ENCODE assay signal across 10 cellular contexts in the genomic region with DNA sequence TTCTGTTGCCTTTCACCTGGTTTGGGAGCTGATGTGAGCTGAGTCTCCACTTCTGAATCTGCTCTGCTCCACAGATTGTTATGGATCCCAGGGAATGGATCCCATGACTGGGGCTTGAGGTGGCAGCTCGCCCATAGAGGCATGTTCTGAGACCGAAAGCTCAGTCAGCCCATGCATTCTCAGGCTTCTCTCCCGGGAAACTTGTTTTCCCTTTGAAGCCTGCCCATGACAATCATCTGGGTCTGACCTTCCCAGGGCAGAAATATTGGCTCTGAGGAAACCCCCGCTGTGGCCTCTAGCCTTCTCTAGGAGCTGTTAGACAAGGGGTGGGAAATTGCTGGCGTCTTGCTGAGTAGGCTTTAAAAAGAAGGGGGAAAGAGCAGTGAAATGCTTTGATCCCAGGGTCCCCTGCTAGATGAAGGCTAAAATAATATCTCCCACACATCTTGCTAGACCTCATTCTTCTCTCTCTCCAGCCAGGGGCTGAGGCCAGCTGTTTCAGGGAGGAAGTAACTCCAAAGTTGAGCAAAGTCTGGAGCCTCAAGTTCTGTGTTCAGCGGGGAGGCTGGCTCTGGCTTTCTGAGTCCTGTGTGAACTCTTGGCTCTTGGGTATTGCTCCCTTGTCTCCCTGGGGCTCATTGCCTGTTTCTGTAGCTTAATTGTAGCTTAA. TPM values are rescaled to one million over a fixed set of nuclear protein-coding genes. Genes with fewer than 3 reads are reported as not detected.
A peak's percentile ranks its signal among the peaks of the same experiment; 100 is the strongest.
DNase-seq lines count a peak whose midpoint lies in the region; ATAC-seq and TF ChIP-seq lines count a peak whose summit lies in the region.
"Had no signal": no experiment of that assay in that cellular context is flagged by ENCODE, and none has a peak within 500 bp of the region (broad histone marks: within the 10 kb centered on the region; RNA-seq: fewer than 3 reads in every experiment).

No MANE protein-coding gene starts in this region.

- ATAC-seq in Panc1 (no peak), GM18498 (IDR thresholded peaks at IDR 0.05; ENCODE audit: unreplicated experiment) (no peak), HG03045 (IDR thresholded peaks at IDR 0.05; ENCODE audit: unreplicated experiment) (no peak)

- H3K4me3 Mint-ChIP-seq in osteocyte (ENCODE audit: unreplicated experiment) = no peak overlapping the region

- TF ChIP-seq CTCF in Panc1 (IDR thresholded peaks at IDR 0.05) = no peak
- TF ChIP-seq CTCF in esophagus muscularis mucosa (IDR thresholded peaks at IDR 0.05) = no peak
- TF ChIP-seq CTCF in osteocyte (IDR thresholded peaks at IDR 0.05) = no peak

- H3K4me3 ChIP-seq in Panc1 (ENCODE audit: low read depth in 2 of 2, low read length in 2 of 2) (peak overlapping the region in 1 of 2 experiments; percentile 66; a peak in 2 of 4 replicates), esophagus muscularis mucosa (peak overlapping the region in 2 of 4 donors; percentile 36 to 54)

- H3K27ac ChIP-seq in Panc1 (ENCODE audit: low read length) (peak overlapping the region; percentile 89), esophagus muscularis mucosa (replicated peaks in 1 of 4) (peak overlapping the region; percentile 53 to 74 (median 70))

- 56% methylated on average over 6 of the region's 6 CpGs for WGBS in esophagus muscularis mucosa

- DNase-seq in ELF-1 (ENCODE audit: low read depth, low spot score) = peak; percentile 83
- DNase-seq in Panc1 (ENCODE audit: low read depth, low spot score) = no peak
- no peak for DNase-seq in esophagus muscularis mucosa (ENCODE audit: extremely low spot score)
- no peak for DNase-seq in osteocyte (ENCODE audit: extremely low spot score, unreplicated experiment)
- no peak for DNase-seq in NCI-H1105 (lab: John Stamatoyannopoulos, UW)
- no peak for DNase-seq in GM19238 (ENCODE audit: insufficient read length, low spot score)
- DNase-seq: erythroblast, NCI-H524 had no signal

- intact Hi-C loops in Panc1 (cut with micrococcal nuclease; ENCODE audit: unreplicated experiment) (no loop called here), esophagus muscularis mucosa (cut with DNase I) (no loop called here)

- H3K36me3 ChIP-seq in Panc1 (ENCODE audit: control insufficient read depth, insufficient read depth, low read length) (no peaks in the 10 kb centered on the region), esophagus muscularis mucosa (no peaks in the 10 kb centered on the region)

- CTCF ChIA-PET in Panc1 (lab: Charles Lee) = no interaction called here

- peaks cover 48% of the 10 kb centered on the region for H3K4me1 Mint-ChIP-seq in osteocyte (ENCODE audit: unreplicated experiment)

- H3K27me3 Mint-ChIP-seq in osteocyte (ENCODE audit: unreplicated experiment) = peaks cover 4% of the 10 kb centered on the region

- no peak for TF ChIP-seq POLR2A in esophagus muscularis mucosa (IDR thresholded peaks at IDR 0.05; ENCODE audit: low read depth)

- POLR2A ChIA-PET in Panc1 (lab: Charles Lee) = interaction anchor here (0.7 kb wide), 2 partner anchors 16 to 25 kb away, joined by 4 read pairs; no protein-coding TSS in a partner anchor

- BruUV-seq in Panc1 (replicated peaks; lab: Mats Ljungman, UMichigan) = TSS peak; percentile 83

- TF ChIP-seq EP300 in esophagus muscularis mucosa (IDR thresholded peaks at IDR 0.05) = no peak

- in situ Hi-C loops in Panc1 (cut with HindIII; ENCODE audit: low pct_unique_long_range_greater_than_20kb, low sequenced_read_pairs) = no loop called here

- H3K9me3 ChIP-seq in Panc1 (ENCODE audit: control insufficient read depth, insufficient read depth, low read depth, low read length) (no peaks in the 10 kb centered on the region), esophagus muscularis mucosa (no peaks in the 10 kb centered on the region)

- H3K27ac Mint-ChIP-seq in osteocyte (ENCODE audit: unreplicated experiment) = peak overlapping the region; percentile 65

- no peaks in the 10 kb centered on the region for H3K9me3 Mint-ChIP-seq in osteocyte (ENCODE audit: unreplicated experiment)

- H3K36me3 Mint-ChIP-seq in osteocyte (ENCODE audit: unreplicated experiment) = no peaks in the 10 kb centered on the region

- no peaks in the 10 kb centered on the region for H3K27me3 ChIP-seq in Panc1 (ENCODE audit: control insufficient read depth, insufficient read depth, low read length)
- H3K27me3 ChIP-seq in esophagus muscularis mucosa = no peaks in the 10 kb centered on the region

- H3K4me1 ChIP-seq in Panc1 (ENCODE audit: control insufficient read depth, insufficient read depth, low read length) (peaks cover 32% of the 10 kb centered on the region), esophagus muscularis mucosa (peaks cover 26 to 54% (median 49%) of the 10 kb centered on the region in 4 donors)

RNA-seq across cellular contexts. Expression of a gene that starts 2.0 kb away (rescaled TPM):
- 93.2 TPM for total RNA-seq in Panc1 (2021; ENCODE audit: unreplicated experiment)
- polyA plus RNA-seq in Panc1 (2012; ENCODE audit: insufficient read length) = 113 TPM
- 10 to 100 TPM in 2 of 4 donors, 1 to 10 TPM in 2; 4.8 to 15.6 (median 8.3) TPM for total RNA-seq in esophagus muscularis mucosa
- 3.1 and 3.8 TPM in 2 replicates for total RNA-seq in osteocyte

RNA-seq across cellular contexts. Expression of a gene that starts 4.8 kb away (rescaled TPM):
- 21.3 TPM for total RNA-seq in Panc1 (2021; ENCODE audit: unreplicated experiment)
- polyA plus RNA-seq in Panc1 (2012; ENCODE audit: insufficient read length) = 47.7 TPM
- 10 to 100 TPM; 35.6 to 50.7 (median 42.0) TPM for total RNA-seq in esophagus muscularis mucosa
- total RNA-seq in osteocyte = not detected in 2 replicates

RNA-seq across cellular contexts. Expression of a gene that starts 16.1 kb away (rescaled TPM):
- total RNA-seq in Panc1 (2021; ENCODE audit: unreplicated experiment) (156 TPM), esophagus muscularis mucosa (100 to 1,000 TPM; 133 to 142 (median 138) TPM), osteocyte (77.2 and 77.3 TPM in 2 replicates)
- 365 TPM for polyA plus RNA-seq in Panc1 (2012; ENCODE audit: insufficient read length)

RNA-seq across cellular contexts. Expression of a gene that starts 18.1 kb away (rescaled TPM):
- total RNA-seq in Panc1 (2021; ENCODE audit: unreplicated experiment) (64.1 TPM), esophagus muscularis mucosa (10 to 100 TPM; 15.0 to 25.3 (median 19.5) TPM), osteocyte (58.2 and 59.6 TPM in 2 replicates)
- 44.9 TPM for polyA plus RNA-seq in Panc1 (2012; ENCODE audit: insufficient read length)

RNA-seq across cellular contexts. Expression of a gene that starts 23.1 kb away (rescaled TPM):
- 30.4 TPM for total RNA-seq in Panc1 (2021; ENCODE audit: unreplicated experiment)
- 46.2 TPM for polyA plus RNA-seq in Panc1 (2012; ENCODE audit: insufficient read length)
- 10 to 100 TPM; 22.9 to 36.7 (median 27.5) TPM for total RNA-seq in esophagus muscularis mucosa
- 18.2 and 20.8 TPM in 2 replicates for total RNA-seq in osteocyte

Comparison
In these comparisons a context has a peak if more than half of its experiments do, and no peak if none do; other contexts are left out.
1. RNA of a gene that starts 4.8 kb away (total RNA-seq): 35.6 to 50.7 TPM in esophagus muscularis mucosa and 21.3 TPM in Panc1 (single experiment); not detected in osteocyte; every median in the first group is over 10 times any median in the second.